ENCODE assay signal across 14 cellular contexts in genomic region chr17:65609749-65610148, GRCh38. TPM values are rescaled to one million over a fixed set of nuclear protein-coding genes. Genes with fewer than 3 reads are reported as not detected.
A peak's percentile ranks its signal among the peaks of the same experiment; 100 is the strongest.
DNase-seq lines count a peak whose midpoint lies in the region; ATAC-seq and TF ChIP-seq lines count a peak whose summit lies in the region.
"Had no signal": no experiment of that assay in that cellular context is flagged by ENCODE, and none has a peak within 500 bp of the region (broad histone marks: within the 10 kb centered on the region; RNA-seq: fewer than 3 reads in every experiment).

No MANE protein-coding gene starts in this region.

- no peaks in the 10 kb centered on the region for H3K9me3 ChIP-seq in sigmoid colon

- TF ChIP-seq CTCF in C4-2B (conservative IDR thresholded peaks at IDR 0.05): no peak
- TF ChIP-seq CTCF in VCaP (conservative IDR thresholded peaks at IDR 0.05): no peak
- no peak for TF ChIP-seq CTCF in fibroblast of villous mesenchyme (IDR thresholded peaks at IDR 0.05; ENCODE audit: insufficient read depth, low read depth, low read length)
- TF ChIP-seq CTCF in sigmoid colon (IDR thresholded peaks at IDR 0.05): no peak

- DNase-seq in fibroblast of villous mesenchyme (ENCODE audit: low read depth) (peak; percentile 92), sigmoid colon (peak; percentile 17), ACHN (no peak), HK-2 (ENCODE audit: unreplicated experiment) (no peak)
- DNase-seq: AML-193, DMS79 treated with DMSO at 0.1 percent for 48 hours, MM.1S, NCI-H1092 treated with DMSO at 0.1 percent for 48 hours, NCI-H2081, NCI-H446 treated with DMSO at 0.1 percent for 48 hours had no signal

- H3K27ac ChIP-seq in C4-2B: peak overlapping the region; percentile 58
- peak overlapping the region; percentile 46 for H3K27ac ChIP-seq in VCaP
- no peak overlapping the region for H3K27ac ChIP-seq in sigmoid colon

- peaks cover 0 to 3% (median 0%) of the 10 kb centered on the region in 4 donors for H3K4me1 ChIP-seq in sigmoid colon

- no peak for TF ChIP-seq POLR2A in sigmoid colon (IDR thresholded peaks at IDR 0.05)

- no peak for ATAC-seq in HG03442 (IDR thresholded peaks at IDR 0.05; ENCODE audit: unreplicated experiment)
- ATAC-seq: Panc1 had no signal

- no peaks in the 10 kb centered on the region for H3K27me3 ChIP-seq in sigmoid colon

- no peak for TF ChIP-seq EP300 in sigmoid colon (IDR thresholded peaks at IDR 0.05)

- in situ Hi-C loops in ACHN (cut with HindIII; ENCODE audit: low pct_ligation_motif_present, low pct_unique_long_range_greater_than_20kb, low sequenced_read_pairs): no loop called here

- intact Hi-C loops in sigmoid colon (cut with DNase I): no loop called here

- 47 to 81% methylated on average over 2 of the region's 2 CpGs for WGBS in sigmoid colon, 2 donors

- no peaks in the 10 kb centered on the region for H3K36me3 ChIP-seq in sigmoid colon

- H3K4me3 ChIP-seq in fibroblast of villous mesenchyme (ENCODE audit: low read depth, low read length) (no peak overlapping the region), sigmoid colon (no peak overlapping the region)

RNA-seq across cellular contexts. Expression of gene AXIN2, which starts 48.3 kb away (rescaled TPM):
- total RNA-seq in fibroblast of villous mesenchyme (1.3 and 1.9 TPM in 2 replicates), sigmoid colon (10 to 100 TPM in 2 of 4 donors, 1 to 10 TPM in 2; 9.1 to 16.1 (median 12.5) TPM)
- 10 to 100 TPM in 1 of 3 donors, 1 to 10 TPM in 2; 6.0 to 11.8 (median 9.0) TPM for polyA plus RNA-seq in sigmoid colon

Comparison
In these comparisons a context has a peak if more than half of its experiments do, and no peak if none do; other contexts are left out.
1. H3K27ac ChIP-seq: peak in C4-2B (single experiment) and VCaP (single experiment); none in sigmoid colon (0 of 4).
2. DNase-seq: peak in fibroblast of villous mesenchyme (single experiment) and sigmoid colon (single experiment); none in ACHN (single experiment) and HK-2 (single experiment).